ENCODE assay signal across 19 cellular contexts in genomic region chr9:114196924-114197570, GRCh38.
"Had no signal": no experiment of that assay in that cellular context is flagged by ENCODE, and none has a peak within 500 bp of the region (broad histone marks: within the 10 kb centered on the region; RNA-seq: fewer than 3 reads in every experiment).

No MANE protein-coding gene starts in this region.

- H3K27me3 ChIP-seq: brain microvascular endothelial cell, esophagus squamous epithelium, neutrophil, uterus had no signal

- H3K4me1 ChIP-seq: esophagus squamous epithelium, uterus had no signal

- H3K9me3 ChIP-seq: esophagus squamous epithelium, neutrophil, uterus had no signal

- H3K36me3 ChIP-seq: brain microvascular endothelial cell, neutrophil, uterus had no signal

- H3K27ac ChIP-seq: brain microvascular endothelial cell, esophagus squamous epithelium, neutrophil, uterus had no signal

- ATAC-seq: activated CD8-positive, alpha-beta T cell treated with anti-CD3 and anti-CD28 coated beads, Interleukin-2, amount 10 ng/mL, durations not matched to agents 7 days and 5 days; stimulated activated effector memory CD8-positive, alpha-beta T cell treated with anti-CD3 and anti-CD28 coated beads, Interleukin-12 subunit alpha, Interleukin-12 subunit beta, amount 100 ng/mL, for 72 hours had no signal

- H3K4me3 ChIP-seq: esophagus squamous epithelium, lung, uterus had no signal

- DNase-seq: activated CD4-positive, alpha-beta T cell treated with anti-CD3 and anti-CD28 coated beads, Interleukin-2, amount 10 ng/mL, durations not matched to agents 24 days and 14 days; activated CD4-positive, CD25-positive, alpha-beta regulatory T cell; activated CD8-positive, alpha-beta memory T cell treated with anti-CD3 and anti-CD28 coated beads, Interleukin-2, amount 50 U/mL, for 4 hours; activated CD8-positive, alpha-beta T cell treated with anti-CD3 and anti-CD28 coated beads, Interleukin-2, amount 10 ng/mL, durations not matched to agents 7 days and 5 days; activated gamma-delta T cell; activated naive CD8-positive, alpha-beta T cell treated with anti-CD3 and anti-CD28 coated beads for 36 hours; activated T-cell treated with anti-CD3 and anti-CD28 coated beads, Interleukin-2, amount 50 U/mL, for 48 hours; brain microvascular endothelial cell; cerebellar nuclear complex; effector CD8-positive, alpha-beta T cell; esophagus squamous epithelium; foreskin melanocyte; head of caudate nucleus; naive B cell; T-helper 2 cell; uterus had no signal
